ENCODE assay signal across 17 cellular contexts in genomic region chr4:3710451-3711182, GRCh38. TPM values are rescaled to one million over a fixed set of nuclear protein-coding genes. Genes with fewer than 3 reads are reported as not detected.
DNase-seq lines count a peak whose midpoint lies in the region; ATAC-seq and TF ChIP-seq lines count a peak whose summit lies in the region.
"Had no signal": no experiment of that assay in that cellular context is flagged by ENCODE, and none has a peak within 500 bp of the region (broad histone marks: within the 10 kb centered on the region; RNA-seq: fewer than 3 reads in every experiment).

No MANE protein-coding gene starts in this region.

- no peak for TF ChIP-seq CTCF in glutamatergic neuron (IDR thresholded peaks at IDR 0.05; ENCODE audit: partially characterized antibody, unreplicated experiment)
- no peak for TF ChIP-seq CTCF in mucosa of descending colon (IDR thresholded peaks at IDR 0.05)
- TF ChIP-seq CTCF in thyroid gland (IDR thresholded peaks at IDR 0.05): no peak
- TF ChIP-seq CTCF in PC-9 (conservative IDR thresholded peaks at IDR 0.05): no peak

- no peak for TF ChIP-seq POLR2A in thyroid gland (IDR thresholded peaks at IDR 0.05)

- no peak overlapping the region for H2AFZ ChIP-seq in PC-9

- peaks cover 15% of the 10 kb centered on the region for H3K4me1 Mint-ChIP-seq in glutamatergic neuron (ENCODE audit: low read depth, unreplicated experiment)
- H3K4me1 Mint-ChIP-seq: naive thymus-derived CD4-positive, alpha-beta T cell had no signal

- H3F3A ChIP-seq in PC-9 (ENCODE audit: insufficient read depth, low read depth): no peaks in the 10 kb centered on the region

- POLR2A ChIA-PET in PC-9 (lab: Charles Lee; ENCODE audit: unreplicated experiment): no interaction called here

- H3K4me2 ChIP-seq in PC-9: no peak overlapping the region
- H3K4me2 ChIP-seq: BLaER1 treated with 17β-estradiol and CSF1 and Interleukin-3, amounts not matched to agents 10 nM and 100 nM had no signal

- no peaks in the 10 kb centered on the region for H3K9me2 ChIP-seq in PC-9 (ENCODE audit: insufficient read depth)

- H3K9me3 ChIP-seq in NT2/D1 (ENCODE audit: insufficient read depth, low read length): no peaks in the 10 kb centered on the region
- no peaks in the 10 kb centered on the region for H3K9me3 ChIP-seq in mucosa of descending colon
- H3K9me3 ChIP-seq in thyroid gland: no peaks in the 10 kb centered on the region
- no peaks in the 10 kb centered on the region for H3K9me3 ChIP-seq in PC-9 (ENCODE audit: insufficient read depth, low read depth)
- H3K9me3 ChIP-seq: BLaER1 treated with 17β-estradiol and CSF1 and Interleukin-3, amounts not matched to agents 10 nM and 100 nM; breast epithelium had no signal

- H3K27ac ChIP-seq in thyroid gland: no peak overlapping the region
- H3K27ac ChIP-seq in PC-9: no peak overlapping the region
- H3K27ac ChIP-seq: BLaER1 treated with 17β-estradiol and CSF1 and Interleukin-3, amounts not matched to agents 10 nM and 100 nM had no signal

- no peaks in the 10 kb centered on the region for H4K20me1 ChIP-seq in PC-9 (ENCODE audit: insufficient read depth)

- BruUV-seq in PC-9 (replicated peaks; lab: Mats Ljungman, UMichigan): no TSS peak

- H3K4me1 ChIP-seq in NT2/D1 (ENCODE audit: insufficient read depth, insufficient read length) (peaks cover 31% of the 10 kb centered on the region), mucosa of descending colon (ENCODE audit: low read depth) (no peaks in the 10 kb centered on the region), thyroid gland (peaks cover 5 to 16% of the 10 kb centered on the region in 2 donors), PC-9 (replicated peaks; ENCODE audit: insufficient read depth) (no peaks in the 10 kb centered on the region)
- H3K4me1 ChIP-seq: breast epithelium had no signal

- H3K9ac ChIP-seq in NT2/D1 (ENCODE audit: insufficient read length, low read depth): no peak overlapping the region
- H3K9ac ChIP-seq: BLaER1 treated with 17β-estradiol and CSF1 and Interleukin-3, amounts not matched to agents 10 nM and 100 nM had no signal

- 37 to 63% methylated on average over 12 to 21 of the region's 24 CpGs for WGBS in thyroid gland, 2 donors

- DNase-seq in NT2/D1 (ENCODE audit: low read depth, low spot score) (peak; percentile 27), glutamatergic neuron (peak; percentile 14), mucosa of descending colon (peak in 2 of 3 donors; percentile 14 to 50), thyroid gland (peak; percentile 74 to 80), DMS153 treated with DMSO at 0.1 percent for 48 hours (lab: John Stamatoyannopoulos, UW; ENCODE audit: unreplicated experiment) (no peak), PC-9 (no peak), activated gamma-delta T cell treated with Interleukin-2 at 50 U/mL for 16 hours (no peak)
- DNase-seq: activated CD4-positive, alpha-beta T cell treated with anti-CD3 and anti-CD28 coated beads, Interleukin-2, amount 50 U/mL, for 1 hour; effector CD4-positive, alpha-beta T cell; MM.1S; naive thymus-derived CD4-positive, alpha-beta T cell; NCI-H2081 treated with DMSO at 0.1 percent for 48 hours; retina had no signal

- H3K27me3 ChIP-seq in NT2/D1 (ENCODE audit: insufficient read depth, insufficient read length) (peaks cover 5% of the 10 kb centered on the region), thyroid gland (no peaks in the 10 kb centered on the region), PC-9 (ENCODE audit: insufficient read depth, low read depth) (peaks cover 70% of the 10 kb centered on the region)

- no peaks in the 10 kb centered on the region for H3K79me2 ChIP-seq in PC-9 (ENCODE audit: low read depth)

- no peak overlapping the region for H3K27ac Mint-ChIP-seq in glutamatergic neuron (ENCODE audit: unreplicated experiment)
- H3K27ac Mint-ChIP-seq: activated naive CD4-positive, alpha-beta T cell treated with anti-CD3 and anti-CD28 coated beads, Interleukin-2, amount 50 U/mL, for 72 hours; naive thymus-derived CD4-positive, alpha-beta T cell had no signal

- peaks cover 3% of the 10 kb centered on the region for H3K9me3 Mint-ChIP-seq in glutamatergic neuron (ENCODE audit: unreplicated experiment)
- H3K9me3 Mint-ChIP-seq: activated naive CD4-positive, alpha-beta T cell treated with anti-CD3 and anti-CD28 coated beads, Interleukin-2, amount 50 U/mL, for 72 hours had no signal

- H3K4me3 Mint-ChIP-seq in glutamatergic neuron (ENCODE audit: unreplicated experiment): no peak overlapping the region
- H3K4me3 Mint-ChIP-seq: naive thymus-derived CD4-positive, alpha-beta T cell had no signal

- H3K4me3 ChIP-seq in NT2/D1 (ENCODE audit: insufficient read length, low read depth): no peak overlapping the region
- no peak overlapping the region for H3K4me3 ChIP-seq in mucosa of descending colon
- H3K4me3 ChIP-seq in thyroid gland (replicated peaks in 1 of 3): no peak overlapping the region
- H3K4me3 ChIP-seq in PC-9: no peak overlapping the region
- H3K4me3 ChIP-seq: BLaER1 treated with 17β-estradiol and CSF1 and Interleukin-3, amounts not matched to agents 10 nM and 100 nM; breast epithelium had no signal

- H3K36me3 ChIP-seq in NT2/D1 (ENCODE audit: insufficient read depth, insufficient read length, low read length): no peaks in the 10 kb centered on the region
- no peaks in the 10 kb centered on the region for H3K36me3 ChIP-seq in mucosa of descending colon (ENCODE audit: low read depth)
- no peaks in the 10 kb centered on the region for H3K36me3 ChIP-seq in thyroid gland
- no peaks in the 10 kb centered on the region for H3K36me3 ChIP-seq in PC-9 (ENCODE audit: low read depth)
- H3K36me3 ChIP-seq: BLaER1 treated with 17β-estradiol and CSF1 and Interleukin-3, amounts not matched to agents 10 nM and 100 nM; breast epithelium had no signal

- intact Hi-C loops in mucosa of descending colon (cut with DNase I, micrococcal nuclease) (no loop called here), thyroid gland (cut with DNase I) (no loop called here), PC-9 (cut with micrococcal nuclease; ENCODE audit: unreplicated experiment) (no loop called here)

- CTCF ChIA-PET in PC-9 (lab: Charles Lee): no interaction called here

- H3K36me3 Mint-ChIP-seq in glutamatergic neuron (ENCODE audit: unreplicated experiment): no peaks in the 10 kb centered on the region
- H3K36me3 Mint-ChIP-seq: activated naive CD4-positive, alpha-beta T cell treated with anti-CD3 and anti-CD28 coated beads, Interleukin-2, amount 50 U/mL, for 72 hours; naive thymus-derived CD4-positive, alpha-beta T cell had no signal

- H3K27me3 Mint-ChIP-seq in glutamatergic neuron (ENCODE audit: unreplicated experiment): peaks cover 8% of the 10 kb centered on the region

- ATAC-seq in mucosa of descending colon: no peak
- ATAC-seq: activated naive CD4-positive, alpha-beta T cell treated with anti-CD3 and anti-CD28 coated beads, Interleukin-2, amount 50 U/mL, for 72 hours; naive thymus-derived CD4-positive, alpha-beta T cell; Panc1 had no signal

RNA-seq across cellular contexts. Expression of gene ADRA2C, which starts 55.6 kb away (rescaled TPM):
- total RNA-seq in glutamatergic neuron (ENCODE audit: unreplicated experiment): 4.8 TPM
- total RNA-seq in mucosa of descending colon: 1 to 10 TPM in 2 of 3 donors, under 1 TPM in 1; 0.69 to 2.3 (median 1.4) TPM
- total RNA-seq in thyroid gland: 1 to 10 TPM in 2 of 4 donors, under 1 TPM in 2; 0.45 to 3.5 (median 1.1) TPM
- total RNA-seq in PC-9 (2021): not detected in 2 replicates
- total RNA-seq: naive thymus-derived CD4-positive, alpha-beta T cell had no signal

Comparison
In these comparisons a context has a peak if more than half of its experiments do, and no peak if none do; other contexts are left out.
1. DNase-seq: peak in NT2/D1 (single experiment), glutamatergic neuron (single experiment), mucosa of descending colon (2 of 3) and thyroid gland (2 of 2); none in DMS153 treated with DMSO at 0.1 percent for 48 hours (single experiment), PC-9 (0 of 2) and activated gamma-delta T cell treated with Interleukin-2 at 50 U/mL for 16 hours (single experiment).